In genomic region chr14:53954551-53955233, GRCh38 we compare ENCODE assay signal across 8 cellular contexts. TPM values are rescaled to one million over a fixed set of nuclear protein-coding genes. Genes with fewer than 3 reads are reported as not detected.
DNase-seq lines count a peak whose midpoint lies in the region; ATAC-seq and TF ChIP-seq lines count a peak whose summit lies in the region.

No MANE protein-coding gene starts in this region.

- H2AFZ ChIP-seq in PC-3 (ENCODE audit: low read length) (peak overlapping the region; percentile 90), neural progenitor cell (replicated peaks) (peak overlapping the region; percentile 45)

- POLR2A ChIA-PET in PC-3 (lab: Charles Lee; ENCODE audit: unreplicated experiment): interaction anchor here (0.5 to 1.7 kb wide), 8 partner anchors 16 to 1117 kb away, joined by 3 to 9 read pairs (median 4); no protein-coding TSS in a partner anchor

- H3F3A ChIP-seq in PC-3 (ENCODE audit: low read length, unreplicated experiment): no peaks in the 10 kb centered on the region
- peaks cover 29% of the 10 kb centered on the region for H3F3A ChIP-seq in neural progenitor cell (ENCODE audit: low read depth)

- no peaks in the 10 kb centered on the region for H3K9me3 Mint-ChIP-seq in neural progenitor cell

- peaks cover 19% of the 10 kb centered on the region for H3K36me3 Mint-ChIP-seq in neural progenitor cell

- peak overlapping the region; percentile 53 for H3K27ac Mint-ChIP-seq in neural progenitor cell

- H3K4me1 Mint-ChIP-seq in neural progenitor cell: peaks cover 41% of the 10 kb centered on the region

- H3K27ac ChIP-seq in PC-3 (ENCODE audit: low read length) (no peak overlapping the region), esophagus (ENCODE audit: low read depth in 2 of 2, low read length in 1 of 2) (peak overlapping the region; percentile 0 to 72), neural progenitor cell (no peak overlapping the region)

- DNase-seq in GM12864 (ENCODE audit: low read depth) (no peak), PC-3 (peak; percentile 44), neural progenitor cell (ENCODE audit: low spot score) (peak; percentile 57), left lobe of liver (ENCODE audit: low spot score) (no peak), 8988T (no peak)
- DNase-seq in activated CD4-positive, CD25-positive, alpha-beta regulatory T cell treated with anti-CD3 and anti-CD28 coated beads, Interleukin-2, amount 50 U/mL, for 72 hours: no peak

- no peaks in the 10 kb centered on the region for H3K9me3 ChIP-seq in PC-3 (ENCODE audit: low read length)
- H3K9me3 ChIP-seq in esophagus (ENCODE audit: control insufficient read depth in 2 of 2, insufficient read depth in 1 of 2, low read depth in 1 of 2, low read length in 1 of 2): no peaks in the 10 kb centered on the region
- no peaks in the 10 kb centered on the region for H3K9me3 ChIP-seq in neural progenitor cell (ENCODE audit: low read depth)

- H4K20me1 ChIP-seq in PC-3 (ENCODE audit: low read length) (no peaks in the 10 kb centered on the region), neural progenitor cell (ENCODE audit: low read depth) (peaks cover 30% of the 10 kb centered on the region)

- ATAC-seq in PC-3 (peak; percentile 9), left lobe of liver (no peak), HG03342 (IDR thresholded peaks at IDR 0.05; ENCODE audit: unreplicated experiment) (no peak)

- H3K27me3 ChIP-seq in PC-3 (ENCODE audit: low read length): no peaks in the 10 kb centered on the region
- H3K27me3 ChIP-seq in esophagus (ENCODE audit: control insufficient read depth in 1 of 2, insufficient read depth in 2 of 2, low read length in 2 of 2): peaks cover 0 to 5% of the 10 kb centered on the region in 2 donors
- peaks cover 98% of the 10 kb centered on the region for H3K27me3 ChIP-seq in neural progenitor cell

- H3K9ac ChIP-seq in PC-3 (ENCODE audit: low read length) (peak overlapping the region; percentile 57), neural progenitor cell (no peak overlapping the region)

- peak overlapping the region; percentile 95 for H3K4me3 Mint-ChIP-seq in neural progenitor cell

- 2% methylated on average over 54 of the region's 54 CpGs for WGBS in esophagus, 2 donors

- H3K36me3 ChIP-seq in PC-3 (ENCODE audit: low read depth, low read length) (no peaks in the 10 kb centered on the region), esophagus (ENCODE audit: control insufficient read depth in 2 of 2, insufficient read depth in 2 of 2, low read length in 1 of 2) (peaks cover 0 to 8% of the 10 kb centered on the region in 2 donors), neural progenitor cell (no peaks in the 10 kb centered on the region)

- BruUV-seq in PC-3 (replicated peaks; lab: Mats Ljungman, UMichigan): TSS peak; percentile 49

- intact Hi-C loops in PC-3 (cut with micrococcal nuclease): loop anchor here (1.0 to 10.0 kb wide), 7 partner anchors 153 to 520 kb away; no protein-coding TSS in a partner anchor

- TF ChIP-seq CTCF in GM12864 (IDR thresholded peaks at IDR 0.05; ENCODE audit: low read depth, low read length, missing control alignments) (no peak), PC-3 (conservative IDR thresholded peaks at IDR 0.05; ENCODE audit: low read depth, low read length) (peak; percentile 49), neural progenitor cell (IDR thresholded peaks at IDR 0.05) (no peak)

- H3K4me3 ChIP-seq in GM12864 (ENCODE audit: low read depth, low read length) (peak overlapping the region; percentile 48), PC-3 (ENCODE audit: low read length) (peak overlapping the region; percentile 91), esophagus (ENCODE audit: low read depth in 1 of 2, low read length in 2 of 2) (peak overlapping the region; percentile 57 to 66), neural progenitor cell (peak overlapping the region; percentile 63)

- CTCF ChIA-PET in PC-3 (lab: Charles Lee): interaction anchor here (1.3 to 1.4 kb wide), 2 partner anchors 290 to 374 kb away, joined by 3 to 5 read pairs; no protein-coding TSS in a partner anchor

- peaks cover 59% of the 10 kb centered on the region for H3K27me3 Mint-ChIP-seq in neural progenitor cell (ENCODE audit: insufficient read depth, low read depth)

- H3K4me2 ChIP-seq in PC-3 (ENCODE audit: low read length) (peak overlapping the region; percentile 91), neural progenitor cell (peak overlapping the region; percentile 87)

- H3K4me1 ChIP-seq in PC-3 (ENCODE audit: insufficient read depth, low read length): 0 out of 2 replicates have a peak, but pooled peaks cover 4% of the 10 kb centered on the region
- H3K4me1 ChIP-seq in esophagus (ENCODE audit: control insufficient read depth in 2 of 2, insufficient read depth in 2 of 2, low read length in 1 of 2): peaks cover 0 to 10% of the 10 kb centered on the region in 2 donors
- peaks cover 28% of the 10 kb centered on the region for H3K4me1 ChIP-seq in neural progenitor cell

- H3K79me2 ChIP-seq in PC-3 (ENCODE audit: low read length) (peaks cover 27% of the 10 kb centered on the region), neural progenitor cell (ENCODE audit: low read depth) (peaks cover 49% of the 10 kb centered on the region)

- no peaks in the 10 kb centered on the region for H3K9me2 ChIP-seq in PC-3 (replicated peaks; ENCODE audit: low read length)

RNA-seq across cellular contexts. Expression of gene BMP4, which starts 1.9 kb away (rescaled TPM):
- total RNA-seq in PC-3 (2014; rRNA removed) (8.7 and 16.5 TPM in 2 replicates), neural progenitor cell (ENCODE audit: low replicate concordance) (11.0 and 18.4 TPM in 2 replicates), left lobe of liver (2.5 TPM)
- polyA plus RNA-seq in esophagus: 1 to 10 TPM; 2.6 to 3.8 TPM

Comparison
In these comparisons a context has a peak if more than half of its experiments do, and no peak if none do; other contexts are left out.
1. DNase-seq: peak in PC-3 (single experiment) and neural progenitor cell (single experiment); none in GM12864 (single experiment), left lobe of liver (single experiment), activated CD4-positive, CD25-positive, alpha-beta regulatory T cell treated with anti-CD3 and anti-CD28 coated beads, Interleukin-2, amount 50 U/mL, for 72 hours (single experiment) and 8988T (single experiment).
2. H3K27ac ChIP-seq: peak in esophagus (2 of 2); none in PC-3 (single experiment) and neural progenitor cell (single experiment).
3. Peak in every context shown above with its lines, with median percentiles within 50 percentile points of each other: H3K4me3 ChIP-seq.